In the genomic region with DNA sequence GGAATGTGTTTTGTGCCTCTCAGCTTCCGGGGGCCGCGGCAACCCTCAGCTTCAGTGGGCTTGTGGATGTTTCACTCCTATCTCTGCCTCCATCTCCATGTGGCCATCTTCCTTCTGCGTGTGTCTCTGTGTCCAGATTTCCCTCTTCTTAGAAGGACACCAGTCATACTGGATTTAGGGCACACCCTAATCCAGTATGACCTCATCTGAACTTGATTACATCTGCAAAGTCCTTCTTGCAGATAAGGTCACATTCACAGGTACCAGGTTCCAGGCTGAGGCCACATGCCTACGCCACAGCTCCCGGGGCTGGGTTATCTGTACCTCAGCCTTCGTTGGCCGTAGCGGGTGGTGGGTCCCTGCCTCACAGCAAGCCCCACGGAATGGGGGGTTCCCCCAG, we compare ENCODE assay signal across 22 cellular contexts.
DNase-seq lines count a peak whose midpoint lies in the region; ATAC-seq, FAIRE-seq and TF ChIP-seq lines count a peak whose summit lies in the region.
"Had no signal": no experiment of that assay in that cellular context is flagged by ENCODE, and none has a peak within 500 bp of the region (broad histone marks: within the 10 kb centered on the region; RNA-seq: fewer than 3 reads in every experiment).

No MANE protein-coding gene starts in this region.

- H3K14ac ChIP-seq in neuronal stem cell (ENCODE audit: low read length) = no peak overlapping the region

- H2AFZ ChIP-seq in HepG2 (ENCODE audit: low read length) = no peak overlapping the region
- no peak overlapping the region for H2AFZ ChIP-seq in neuronal stem cell (ENCODE audit: low read length)
- H2AFZ ChIP-seq: GM23248 had no signal

- TF ChIP-seq RAD21 in HepG2 (CRISPR knock-in tag; IDR thresholded peaks at IDR 0.05) = no peak

- H3K4me1 ChIP-seq in HepG2 (ENCODE audit: insufficient read depth, low read length) = no peaks in the 10 kb centered on the region
- no peaks in the 10 kb centered on the region for H3K4me1 ChIP-seq in right lobe of liver
- H3K4me1 ChIP-seq in neuronal stem cell (ENCODE audit: control insufficient read depth in 2 of 2, insufficient read depth in 1 of 2, low read depth in 1 of 2, low read length in 2 of 2) = peaks cover 5 to 21% of the 10 kb centered on the region in 2 donors
- no peaks in the 10 kb centered on the region for H3K4me1 ChIP-seq in lower lobe of right lung

- TF ChIP-seq EP300 in HepG2 (IDR thresholded peaks at IDR 0.05; ENCODE audit: low read depth in 2 of 2, low read length in 2 of 2) (no peak), HepG2 (CRISPR knock-in tag; IDR thresholded peaks at IDR 0.05; ENCODE audit: borderline replicate concordance) (no peak)

- no TSS peak for BruUV-seq in HepG2 (replicated peaks; lab: Mats Ljungman, UMichigan)

- H3K9ac ChIP-seq in HepG2 (ENCODE audit: insufficient read depth, low read depth, low read length) (no peak overlapping the region), neuronal stem cell (ENCODE audit: low read depth, low read length, poor library complexity) (peak overlapping the region; percentile 22)
- H3K9ac ChIP-seq: BLaER1, GM23248 had no signal

- ATAC-seq in HepG2 (no peak), right lobe of liver (no peak), esophagus mucosa (peak; percentile 24), lower lobe of right lung (no peak), GM21367 (IDR thresholded peaks at IDR 0.05; ENCODE audit: unreplicated experiment) (no peak)
- ATAC-seq: CD8-positive, alpha-beta T cell; HCT116 had no signal

- in situ Hi-C loops in HepG2 (cut with HindIII; ENCODE audit: extremely low pct_ligation_motif_present, low pct_unique_long_range_greater_than_20kb) = loop anchor here (10.0 kb wide), 1 partner anchor 733 kb away; no protein-coding TSS in a partner anchor

- intact Hi-C loops in HepG2 (cut with micrococcal nuclease; ENCODE audit: unreplicated experiment) = no loop called here
- intact Hi-C loops in right lobe of liver (cut with DNase I) = loop anchor here in 1 of 2 donors (5.0 kb wide), 1 partner anchor 280 kb away; no protein-coding TSS in a partner anchor
- intact Hi-C loops in lower lobe of right lung (cut with DNase I) = no loop called here

- DNase-seq in HepG2 (ENCODE audit: low spot score) (no peak), right lobe of liver (no peak), neuronal stem cell (ENCODE audit: low spot score) (no peak), lower lobe of right lung (no peak), nucleus accumbens (lab: John Stamatoyannopoulos, UW) (no peak)
- DNase-seq in activated CD8-positive, alpha-beta memory T cell treated with anti-CD3 and anti-CD28 coated beads for 24 hours = no peak
- DNase-seq: CD4-positive, CD25-positive, alpha-beta regulatory T cell; CD8-positive, alpha-beta T cell; DMS153; DND-41; GM23248; H9; HFFc6 had no signal

- peak overlapping the region; percentile 13 for H2AK5ac ChIP-seq in neuronal stem cell (ENCODE audit: low read depth, low read length)

- no peak overlapping the region for H2BK12ac ChIP-seq in neuronal stem cell (ENCODE audit: low read length)

- H3K36me3 ChIP-seq in HepG2 (replicated peaks in 1 of 2; ENCODE audit: control insufficient read depth in 1 of 2, insufficient read depth in 2 of 2, low read length in 2 of 2) = no peaks in the 10 kb centered on the region
- no peaks in the 10 kb centered on the region for H3K36me3 ChIP-seq in right lobe of liver
- H3K36me3 ChIP-seq in neuronal stem cell (replicated peaks in 1 of 2; ENCODE audit: control insufficient read depth in 2 of 2, insufficient read depth in 2 of 2, low read length in 2 of 2) = no peaks in the 10 kb centered on the region
- H3K36me3 ChIP-seq in lower lobe of right lung = no peaks in the 10 kb centered on the region
- H3K36me3 ChIP-seq: BLaER1 had no signal

- H3K27ac ChIP-seq in HepG2 (ENCODE audit: extremely low read length, insufficient read depth, low read length) (no peak overlapping the region), right lobe of liver (no peak overlapping the region), neuronal stem cell (replicated peaks; ENCODE audit: low read length) (no peak overlapping the region), lower lobe of right lung (no peak overlapping the region)
- H3K27ac ChIP-seq: 22Rv1, BLaER1, C4-2B, GM23248 had no signal

- H3K4me2 ChIP-seq in HepG2 (ENCODE audit: low read depth, low read length) (no peak overlapping the region), neuronal stem cell (ENCODE audit: insufficient read depth, low read length, poor library complexity, severe bottlenecking) (no peak overlapping the region)
- H3K4me2 ChIP-seq: BLaER1 had no signal

- TF ChIP-seq POLR2A in HepG2 (IDR thresholded peaks at IDR 0.05; ENCODE audit: insufficient read depth in 1 of 2, low read depth in 2 of 2, low read length in 2 of 2) = no peak
- no peak for TF ChIP-seq POLR2A in right lobe of liver (IDR thresholded peaks at IDR 0.05)

- no peaks in the 10 kb centered on the region for H3K79me2 ChIP-seq in HepG2 (ENCODE audit: insufficient read depth, low read length)

- H3K9me3 ChIP-seq in HepG2 (ENCODE audit: low read length) = peaks cover 6% of the 10 kb centered on the region
- H3K9me3 ChIP-seq in right lobe of liver = peaks cover 0 to 1% (median 0%) of the 10 kb centered on the region in 4 donors
- H3K9me3 ChIP-seq in neuronal stem cell (replicated peaks in 1 of 2; ENCODE audit: control insufficient read depth in 2 of 2, insufficient read depth in 1 of 2, low read depth in 1 of 2, low read length in 2 of 2) = peaks cover 0 to 7% of the 10 kb centered on the region in 2 donors
- H3K9me3 ChIP-seq in lower lobe of right lung = peaks cover under 1% of the 10 kb centered on the region

- POLR2A ChIA-PET in HepG2 (lab: Yijun Ruan, JAX) = no interaction called here

- no peak overlapping the region for H4K91ac ChIP-seq in neuronal stem cell (ENCODE audit: low read depth, low read length, poor library complexity)

- no peak overlapping the region for H3K4ac ChIP-seq in neuronal stem cell (ENCODE audit: low read length)

- H2BK120ac ChIP-seq in neuronal stem cell (ENCODE audit: low read depth, low read length) = no peak overlapping the region

- H3K23ac ChIP-seq in neuronal stem cell (ENCODE audit: low read depth, low read length, poor library complexity) = no peak overlapping the region

- H3K79me1 ChIP-seq in neuronal stem cell (ENCODE audit: low read depth, low read length) = no peaks in the 10 kb centered on the region

- no peak overlapping the region for H4K8ac ChIP-seq in neuronal stem cell (ENCODE audit: low read depth, low read length)

- WGBS in HepG2 (ENCODE audit: low lambda C conversion rate) = 63% methylated on average over 6 of the region's 10 CpGs
- WGBS in right lobe of liver (ENCODE audit: insufficient coverage, low coverage, low lambda C conversion rate, missing lambda C conversion rate) = 80% methylated on average over 2 of the region's 10 CpGs
- no CpG with 5 or more reads among the region's 10 CpGs for WGBS in neuronal stem cell (ENCODE audit: extremely low coverage in 2 of 2, insufficient read length in 2 of 2, insufficient replicate concordance in 1 of 2), 2 donors

- H3K27me3 ChIP-seq in HepG2 (ENCODE audit: control insufficient read depth in 1 of 2, insufficient read depth in 2 of 2, low read length in 2 of 2) (peaks cover 2 to 6% of the 10 kb centered on the region in 2 experiments; a peak in 2 of 5 replicates), right lobe of liver (no peaks in the 10 kb centered on the region), neuronal stem cell (ENCODE audit: control insufficient read depth in 3 of 3, insufficient read depth in 3 of 3, low read depth in 1 of 3, low read length in 3 of 3) (no peaks in the 10 kb centered on the region), lower lobe of right lung (ENCODE audit: low read depth) (no peaks in the 10 kb centered on the region)
- H3K27me3 ChIP-seq: BLaER1 had no signal

- CTCF ChIA-PET in HepG2 (lab: Yijun Ruan, JAX; ENCODE audit: low intra/inter-chr PET ratio, low total read pairs) = no interaction called here

- H4K20me1 ChIP-seq in HepG2 (ENCODE audit: insufficient read depth, low read length) = no peaks in the 10 kb centered on the region
- H4K20me1 ChIP-seq: BLaER1 had no signal

- TF ChIP-seq CTCF in HepG2 (CRISPR knock-in tag; IDR thresholded peaks at IDR 0.05) (no peak), right lobe of liver (IDR thresholded peaks at IDR 0.05) (no peak), lower lobe of right lung (IDR thresholded peaks at IDR 0.05) (no peak)

- H3K4me3 ChIP-seq in HepG2 (replicated peaks in 1 of 3; ENCODE audit: insufficient read depth in 1 of 3, low read depth in 2 of 3, low read length in 3 of 3) (no peak overlapping the region), right lobe of liver (no peak overlapping the region), neuronal stem cell (ENCODE audit: low read length in 2 of 2) (no peak overlapping the region), lower lobe of right lung (no peak overlapping the region)
- H3K4me3 ChIP-seq: BLaER1, GM23248 had no signal

- no peak overlapping the region for H2BK15ac ChIP-seq in neuronal stem cell (ENCODE audit: low read length)

- no peak overlapping the region for H3K18ac ChIP-seq in neuronal stem cell (ENCODE audit: low read length)

- FAIRE-seq in HepG2 (lab: Jason Lieb, UNC) = no peak
- FAIRE-seq: A204.1, G401.6, GM12892 had no signal

- H2BK5ac ChIP-seq in neuronal stem cell (ENCODE audit: low read length) = no peak overlapping the region

TF ChIP-seq in HepG2, 621 proteins besides CTCF, POLR2A, EP300 and RAD21:
- TF ChIP-seq ATF7 (IDR thresholded peaks at IDR 0.05) (peak; percentile 25; the same call in 1 of the 2 replicates), ATF7 (CRISPR knock-in tag; IDR thresholded peaks at IDR 0.05) (no peak), ZFP37 (CRISPR knock-in tag; IDR thresholded peaks at IDR 0.05; ENCODE audit: borderline replicate concordance) (no peak), MLXIP (CRISPR knock-in tag; IDR thresholded peaks at IDR 0.05; ENCODE audit: borderline replicate concordance) (no peak)
TF ChIP-seq in HepG2: peak in this region for 1.
